In genomic region chr10:1382711-1383110, GRCh38 we compare ENCODE assay signal across 19 cellular contexts.
"Had no signal": no experiment of that assay in that cellular context is flagged by ENCODE, and none has a peak within 500 bp of the region (broad histone marks: within the 10 kb centered on the region; RNA-seq: fewer than 3 reads in every experiment).

No MANE protein-coding gene starts in this region.

- H3K36me3 ChIP-seq: heart right ventricle, ovary, right lobe of liver, thyroid gland, uterus had no signal

- DNase-seq: activated B cell treated with CpG ODN at 0.5 μM for 24 hours; activated CD4-positive, alpha-beta T cell treated with anti-CD3 and anti-CD28 coated beads for 48 hours; activated CD8-positive, alpha-beta T cell treated with anti-CD3 and anti-CD28 coated beads for 36 hours; activated naive CD4-positive, alpha-beta T cell treated with Interleukin-2 at 50 U/mL for 16 hours; anterior cingulate cortex; central memory CD4-positive, alpha-beta T cell; heart right ventricle; immature natural killer cell; mesendoderm; stimulated activated CD4-positive, alpha-beta T cell treated with anti-CD3 and anti-CD28 coated beads, Interleukin-4, amount 100 ng/mL, for 4 hours; stimulated activated naive B cell treated with anti-CD40 and anti-IgM and Interleukin-4, amounts not matched to agents 10 μg/mL and 1 μg/mL and 100 μg/mL, for 72 hours; thyroid gland; uterus had no signal

- H3K4me3 ChIP-seq: coronary artery, heart right ventricle, ovary, right lobe of liver, smooth muscle cell, thyroid gland, uterus had no signal

- H3K9me3 ChIP-seq: ovary, right lobe of liver, thyroid gland, uterus had no signal

- H3K27me3 ChIP-seq: ovary, right lobe of liver, thyroid gland, uterus had no signal

- ATAC-seq: activated CD8-positive, alpha-beta T cell treated with anti-CD3 and anti-CD28 coated beads for 36 hours; esophagus mucosa; heart right ventricle; naive thymus-derived CD8-positive, alpha-beta T cell; right lobe of liver; stimulated activated naive B cell treated with anti-CD40 and anti-IgM and Interleukin-4, amounts not matched to agents 10 μg/mL and 1 μg/mL and 100 μg/mL, for 72 hours had no signal

- H3K27ac ChIP-seq: coronary artery, heart right ventricle, ovary, right lobe of liver, thyroid gland, uterus had no signal

- H3K4me2 ChIP-seq: smooth muscle cell had no signal

- H3K4me1 ChIP-seq: heart right ventricle, right lobe of liver, thyroid gland, uterus had no signal
